Comparison of ENCODE assay signal across 8 cellular contexts in the genomic region with DNA sequence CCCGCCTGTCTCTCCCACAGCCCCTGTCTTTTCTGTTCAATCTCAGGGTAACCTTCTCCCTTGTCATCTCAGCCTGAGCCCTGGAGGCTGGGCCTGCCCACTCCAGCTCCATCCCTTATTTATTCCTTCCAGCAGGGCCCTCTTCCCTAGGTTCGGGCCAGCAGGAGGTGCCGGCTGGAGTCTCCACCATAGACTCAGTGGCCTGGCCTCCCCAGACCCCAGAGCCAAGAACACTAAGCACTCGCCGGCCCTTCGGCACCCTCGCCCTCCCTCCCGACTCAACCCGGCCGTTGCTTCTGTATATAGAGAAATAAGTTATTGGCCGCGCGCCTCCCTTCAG. TPM values are rescaled to one million over a fixed set of nuclear protein-coding genes. Genes with fewer than 3 reads are reported as not detected.
DNase-seq lines count a peak whose midpoint lies in the region; ATAC-seq and TF ChIP-seq lines count a peak whose summit lies in the region.

No MANE protein-coding gene starts in this region.

- H3K4me1 ChIP-seq in lung (ENCODE audit: control insufficient read depth in 2 of 2, insufficient read depth in 2 of 2, low read length in 2 of 2), result peaks cover 0 to 8% of the 10 kb centered on the region in 2 donors

- peaks cover 0 to 19% of the 10 kb centered on the region in 2 donors for H3K36me3 ChIP-seq in lung (ENCODE audit: control insufficient read depth in 2 of 2, insufficient read depth in 2 of 2, low read length in 2 of 2)

- no peaks in the 10 kb centered on the region for H3K27me3 Mint-ChIP-seq in activated T-cell treated with anti-CD3 and anti-CD28 coated beads, Interleukin-2, amount 50 U/mL, for 4 hours (ENCODE audit: low read depth)
- H3K27me3 Mint-ChIP-seq in type B pancreatic cell, result no peaks in the 10 kb centered on the region

- DNase-seq in activated T-cell treated with anti-CD3 and anti-CD28 coated beads, Interleukin-2, amount 50 U/mL, for 4 hours, result no peak
- DNase-seq in activated T-cell treated with anti-CD3 and anti-CD28 coated beads for 4 hours, result no peak
- no peak for DNase-seq in cardiac fibroblast (ENCODE audit: low read depth in 2 of 2)
- no peak for DNase-seq in lung (ENCODE audit: low spot score)
- DNase-seq in type B pancreatic cell (ENCODE audit: extremely low spot score, unreplicated experiment), result no peak
- DNase-seq in superior temporal gyrus (ENCODE audit: extremely low spot score), result no peak
- DNase-seq in NCI-H345 (lab: John Stamatoyannopoulos, UW), result no peak

- peaks cover 14% of the 10 kb centered on the region for H3K36me3 Mint-ChIP-seq in activated T-cell treated with anti-CD3 and anti-CD28 coated beads, Interleukin-2, amount 50 U/mL, for 4 hours (ENCODE audit: insufficient read depth)
- H3K36me3 Mint-ChIP-seq in type B pancreatic cell, result no peaks in the 10 kb centered on the region

- no peak for TF ChIP-seq CTCF in cardiac fibroblast (IDR thresholded peaks at IDR 0.05; ENCODE audit: low read depth, low read length)
- TF ChIP-seq CTCF in lung (IDR thresholded peaks at IDR 0.05; ENCODE audit: control extremely low read depth, extremely low read depth), result no peak
- no peak for TF ChIP-seq CTCF in type B pancreatic cell (conservative IDR thresholded peaks at IDR 0.05)

- no peaks in the 10 kb centered on the region for H3K9me3 Mint-ChIP-seq in activated T-cell treated with anti-CD3 and anti-CD28 coated beads, Interleukin-2, amount 50 U/mL, for 4 hours
- no peaks in the 10 kb centered on the region for H3K9me3 Mint-ChIP-seq in type B pancreatic cell

- WGBS in lung, 2 donors, result 16 to 20% methylated on average over 13 of the region's 13 CpGs

- ATAC-seq in activated T-cell treated with anti-CD3 and anti-CD28 coated beads, Interleukin-2, amount 50 U/mL, for 4 hours, result no peak
- ATAC-seq in lung (ENCODE audit: insufficient read depth, low FRiP score), result no peak
- no peak for ATAC-seq in GM18907 (IDR thresholded peaks at IDR 0.05; ENCODE audit: unreplicated experiment)

- peak overlapping the region; percentile 74 for H3K27ac Mint-ChIP-seq in type B pancreatic cell

- no peaks in the 10 kb centered on the region for H3K27me3 ChIP-seq in lung (ENCODE audit: control insufficient read depth, insufficient read depth)

- H3K4me3 ChIP-seq in cardiac fibroblast (replicated peaks in 1 of 2; ENCODE audit: low read depth in 2 of 2, low read length in 2 of 2), result peak overlapping the region; percentile 60 to 92
- peak overlapping the region; percentile 40 for H3K4me3 ChIP-seq in lung

- peaks cover 34% of the 10 kb centered on the region for H3K4me1 Mint-ChIP-seq in activated T-cell treated with anti-CD3 and anti-CD28 coated beads, Interleukin-2, amount 50 U/mL, for 4 hours (ENCODE audit: low read depth)
- H3K4me1 Mint-ChIP-seq in type B pancreatic cell (ENCODE audit: unreplicated experiment), result peaks cover 10% of the 10 kb centered on the region

- H3K9me3 ChIP-seq in lung (ENCODE audit: control insufficient read depth in 2 of 2, insufficient read depth in 1 of 2, low read length in 1 of 2), result no peaks in the 10 kb centered on the region

- peak overlapping the region; percentile 43 to 93 for H3K27ac ChIP-seq in lung (ENCODE audit: low read depth in 1 of 2, low read length in 1 of 2)

- peak overlapping the region; percentile 96 for H3K4me3 Mint-ChIP-seq in activated T-cell treated with anti-CD3 and anti-CD28 coated beads, Interleukin-2, amount 50 U/mL, for 4 hours
- H3K4me3 Mint-ChIP-seq in type B pancreatic cell, result peak overlapping the region; percentile 97

RNA-seq across cellular contexts. Expression of a gene that starts 1.4 kb away (rescaled TPM):
- total RNA-seq in activated T-cell treated with anti-CD3 and anti-CD28 coated beads, Interleukin-2, amount 50 U/mL, for 4 hours, result 100 to 1,000 TPM; 118 to 125 (median 120) TPM
- total RNA-seq in lung, result 100 to 1,000 TPM in 1 of 2 donors, 10 to 100 TPM in 1; 78.6 to 162 TPM
- polyA plus RNA-seq in lung, result 100 to 1,000 TPM; 174 to 203 TPM
- total RNA-seq in type B pancreatic cell (ENCODE audit: low replicate concordance), result 96.4 and 122 TPM in 2 replicates

RNA-seq across cellular contexts. Expression of a gene that starts 9.5 kb away (rescaled TPM):
- total RNA-seq in activated T-cell treated with anti-CD3 and anti-CD28 coated beads, Interleukin-2, amount 50 U/mL, for 4 hours, result 10 to 100 TPM; 86.3 to 92.2 (median 89.2) TPM
- total RNA-seq in lung (10 to 100 TPM in 1 of 2 donors, 1 to 10 TPM in 1; 8.5 to 30.8 TPM), type B pancreatic cell (ENCODE audit: low replicate concordance) (31.1 and 49.6 TPM in 2 replicates)
- 10 to 100 TPM; 17.8 to 34.2 TPM for polyA plus RNA-seq in lung

RNA-seq across cellular contexts. Expression of a gene that starts 11.0 kb away (rescaled TPM):
- total RNA-seq in activated T-cell treated with anti-CD3 and anti-CD28 coated beads, Interleukin-2, amount 50 U/mL, for 4 hours, result 1 to 10 TPM; 1.4 to 1.8 (median 1.7) TPM
- total RNA-seq in lung, result 1 to 10 TPM; 1.1 to 3.4 TPM
- 1 to 10 TPM; 1.1 to 2.0 TPM for polyA plus RNA-seq in lung
- total RNA-seq in type B pancreatic cell (ENCODE audit: low replicate concordance), result 21.3 and 23.2 TPM in 2 replicates

RNA-seq across cellular contexts. Expression of a gene that starts 21.9 kb away (rescaled TPM):
- 100 to 1,000 TPM; 154 to 170 (median 159) TPM for total RNA-seq in activated T-cell treated with anti-CD3 and anti-CD28 coated beads, Interleukin-2, amount 50 U/mL, for 4 hours
- total RNA-seq in lung, result 100 to 1,000 TPM in 1 of 2 donors, 10 to 100 TPM in 1; 46.6 to 123 TPM
- polyA plus RNA-seq in lung, result 100 to 1,000 TPM; 105 to 128 TPM
- total RNA-seq in type B pancreatic cell (ENCODE audit: low replicate concordance), result 87.0 and 133 TPM in 2 replicates

RNA-seq across cellular contexts. Expression of a gene that starts 24.7 kb away (rescaled TPM):
- under 1 TPM in 1 of 3 donors, not detected in 2; 0.11 TPM for total RNA-seq in activated T-cell treated with anti-CD3 and anti-CD28 coated beads, Interleukin-2, amount 50 U/mL, for 4 hours
- total RNA-seq in lung (under 1 TPM; 0.23 to 0.28 TPM), type B pancreatic cell (ENCODE audit: low replicate concordance) (2.1 and 2.6 TPM in 2 replicates)
- polyA plus RNA-seq in lung, result under 1 TPM; 0.09 to 0.91 TPM
